Comparison of ENCODE assay signal across 9 cellular contexts in the genomic region with DNA sequence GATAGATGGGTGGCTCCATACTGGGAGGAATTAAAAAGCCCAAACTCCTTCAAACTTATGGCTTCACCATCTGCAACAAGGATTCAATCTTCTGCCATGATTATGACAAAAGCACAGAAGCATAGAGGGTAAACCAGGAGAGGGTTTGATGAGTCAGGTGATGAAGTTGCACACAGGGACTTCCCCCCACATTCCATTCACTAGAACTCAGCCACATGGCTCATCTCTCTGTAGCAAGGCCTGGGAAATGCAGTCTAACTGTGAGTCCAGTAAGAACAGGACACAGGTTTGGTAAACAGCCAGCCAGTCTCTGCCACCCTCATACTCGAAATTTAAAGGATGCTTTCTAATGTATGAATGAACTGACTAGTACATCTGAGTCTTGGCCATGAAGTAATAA.
DNase-seq lines count a peak whose midpoint lies in the region; ATAC-seq and FAIRE-seq lines count a peak whose summit lies in the region.
"Had no signal": no experiment of that assay in that cellular context is flagged by ENCODE, and none has a peak within 500 bp of the region (broad histone marks: within the 10 kb centered on the region; RNA-seq: fewer than 3 reads in every experiment).

No MANE protein-coding gene starts in this region.

- H3K27ac ChIP-seq in SJCRH30 (no peak overlapping the region), epithelial cell of prostate (peak overlapping the region; percentile 55)

- no peak for DNase-seq in activated CD8-positive, alpha-beta memory T cell treated with anti-CD3 and anti-CD28 coated beads, Interleukin-2, amount 10 ng/mL, durations not matched to agents 7 days and 5 days
- DNase-seq in activated CD8-positive, alpha-beta memory T cell treated with anti-CD3 and anti-CD28 coated beads for 24 hours: no peak
- DNase-seq in SJCRH30: peak; percentile 29 to 33
- peak; percentile 92 for DNase-seq in epithelial cell of prostate (ENCODE audit: low read depth, low spot score)
- peak; percentile 39 to 44 for DNase-seq in stimulated activated CD4-positive, alpha-beta T cell treated with anti-CD3 and anti-CD28 coated beads, Interleukin-15, amount 100 ng/mL, for 48 hours (ENCODE audit: low read depth in 2 of 2)
- DNase-seq in frontal cortex (ENCODE audit: low spot score in 2 of 2): no peak
- no peak for DNase-seq in NCI-H2029 treated with DMSO at 0.1 percent for 48 hours (lab: John Stamatoyannopoulos, UW)

- no peak overlapping the region for H3K4me3 Mint-ChIP-seq in activated CD8-positive, alpha-beta memory T cell treated with anti-CD3 and anti-CD28 coated beads, Interleukin-2, amount 10 ng/mL, durations not matched to agents 7 days and 5 days

- peak; percentile 64 for ATAC-seq in activated CD8-positive, alpha-beta memory T cell treated with anti-CD3 and anti-CD28 coated beads, Interleukin-2, amount 10 ng/mL, durations not matched to agents 7 days and 5 days
- ATAC-seq in GM21515 (IDR thresholded peaks at IDR 0.05; ENCODE audit: unreplicated experiment): no peak

- H3K4me1 Mint-ChIP-seq in activated CD8-positive, alpha-beta memory T cell treated with anti-CD3 and anti-CD28 coated beads, Interleukin-2, amount 10 ng/mL, durations not matched to agents 7 days and 5 days: peaks cover 31% of the 10 kb centered on the region

- no peaks in the 10 kb centered on the region for H3K27me3 Mint-ChIP-seq in activated CD8-positive, alpha-beta memory T cell treated with anti-CD3 and anti-CD28 coated beads, Interleukin-2, amount 10 ng/mL, durations not matched to agents 7 days and 5 days

- peaks cover 19% of the 10 kb centered on the region for H3K36me3 Mint-ChIP-seq in activated CD8-positive, alpha-beta memory T cell treated with anti-CD3 and anti-CD28 coated beads, Interleukin-2, amount 10 ng/mL, durations not matched to agents 7 days and 5 days

- CTCF ChIA-PET in activated CD8-positive, alpha-beta memory T cell treated with anti-CD3 and anti-CD28 coated beads, Interleukin-2, amount 10 ng/mL, durations not matched to agents 7 days and 5 days (lab: Charles Lee): no interaction called here

- H3K4me1 ChIP-seq in SJCRH30: no peaks in the 10 kb centered on the region

- no peak for FAIRE-seq in frontal cortex (lab: Jason Lieb, UNC)

- H3K9me3 ChIP-seq in SJCRH30 (replicated peaks): no peaks in the 10 kb centered on the region
- H3K9me3 ChIP-seq: Caco-2 had no signal

- no peaks in the 10 kb centered on the region for H3K36me3 ChIP-seq in SJCRH30

- no peak overlapping the region for H3K4me3 ChIP-seq in SJCRH30

- no peaks in the 10 kb centered on the region for H3K27me3 ChIP-seq in SJCRH30

- H3K27ac Mint-ChIP-seq in activated CD8-positive, alpha-beta memory T cell treated with anti-CD3 and anti-CD28 coated beads, Interleukin-2, amount 10 ng/mL, durations not matched to agents 7 days and 5 days: no peak overlapping the region

- H3K9me3 Mint-ChIP-seq in activated CD8-positive, alpha-beta memory T cell treated with anti-CD3 and anti-CD28 coated beads, Interleukin-2, amount 10 ng/mL, durations not matched to agents 7 days and 5 days (ENCODE audit: low read depth): no peaks in the 10 kb centered on the region

Comparison
In these comparisons a context has a peak if more than half of its experiments do, and no peak if none do; other contexts are left out.
1. DNase-seq: peak in SJCRH30 (2 of 2), epithelial cell of prostate (single experiment) and stimulated activated CD4-positive, alpha-beta T cell treated with anti-CD3 and anti-CD28 coated beads, Interleukin-15, amount 100 ng/mL, for 48 hours (2 of 2); none in activated CD8-positive, alpha-beta memory T cell treated with anti-CD3 and anti-CD28 coated beads, Interleukin-2, amount 10 ng/mL, durations not matched to agents 7 days and 5 days (single experiment), activated CD8-positive, alpha-beta memory T cell treated with anti-CD3 and anti-CD28 coated beads for 24 hours (single experiment), frontal cortex (0 of 2) and NCI-H2029 treated with DMSO at 0.1 percent for 48 hours (single experiment).